10 cellular contexts compared by ENCODE assay signal in genomic region chr9:120965344-120966004, GRCh38. TPM values are rescaled to one million over a fixed set of nuclear protein-coding genes. Genes with fewer than 3 reads are reported as not detected.
A peak's percentile ranks its signal among the peaks of the same experiment; 100 is the strongest.
DNase-seq lines count a peak whose midpoint lies in the region; ATAC-seq and TF ChIP-seq lines count a peak whose summit lies in the region.
"Had no signal": no experiment of that assay in that cellular context is flagged by ENCODE, and none has a peak within 500 bp of the region (broad histone marks: within the 10 kb centered on the region; RNA-seq: fewer than 3 reads in every experiment).

No MANE protein-coding gene starts in this region.

- TF ChIP-seq CTCF in esophagus muscularis mucosa (IDR thresholded peaks at IDR 0.05) = no peak
- TF ChIP-seq CTCF in neural cell (IDR thresholded peaks at IDR 0.05; ENCODE audit: poor library complexity, severe bottlenecking) = no peak

- H3K27me3 ChIP-seq in esophagus muscularis mucosa = no peaks in the 10 kb centered on the region
- H3K27me3 ChIP-seq in neural cell (ENCODE audit: insufficient read depth, low read depth, low read length) = no peaks in the 10 kb centered on the region

- DNase-seq in ELF-1 (ENCODE audit: low read depth, low spot score) (peak; percentile 44), NCI-H2196 treated with DMSO at 0.1 percent for 48 hours (lab: John Stamatoyannopoulos, UW; ENCODE audit: unreplicated experiment) (peak; percentile 73), esophagus muscularis mucosa (ENCODE audit: extremely low spot score) (no peak), erythroblast (lab: John Stamatoyannopoulos, UW) (no peak)
- no peak for DNase-seq in activated naive CD4-positive, alpha-beta T cell treated with anti-CD3 and anti-CD28 coated beads, Interleukin-2, amount 50 U/mL, for 16 hours
- DNase-seq: activated CD8-positive, alpha-beta T cell treated with anti-CD3 and anti-CD28 coated beads, Interleukin-2, amount 10 ng/mL, durations not matched to agents 7 days and 5 days; CD8-positive, alpha-beta T cell had no signal

- ATAC-seq in GM21529 (IDR thresholded peaks at IDR 0.05; ENCODE audit: unreplicated experiment) (no peak), HG03469 (IDR thresholded peaks at IDR 0.05; ENCODE audit: unreplicated experiment) (no peak)
- ATAC-seq: activated CD8-positive, alpha-beta T cell treated with anti-CD3 and anti-CD28 coated beads, Interleukin-2, amount 10 ng/mL, durations not matched to agents 7 days and 5 days; CD8-positive, alpha-beta T cell had no signal

- no peaks in the 10 kb centered on the region for H4K20me1 ChIP-seq in neural cell (ENCODE audit: insufficient read depth)

- H3K36me3 ChIP-seq in esophagus muscularis mucosa (peaks cover 0 to 19% (median 0%) of the 10 kb centered on the region in 4 donors), neural cell (ENCODE audit: insufficient read depth, low read length) (no peaks in the 10 kb centered on the region)

- H3K27ac ChIP-seq in esophagus muscularis mucosa (replicated peaks in 1 of 4) (peak overlapping the region; percentile 75 to 80 (median 78)), neural cell (ENCODE audit: low read length) (peak overlapping the region; percentile 78)

- peaks cover 0 to 24% (median 22%) of the 10 kb centered on the region in 4 donors for H3K4me1 ChIP-seq in esophagus muscularis mucosa

- H3K79me2 ChIP-seq in neural cell (replicated peaks; ENCODE audit: insufficient read depth, low read length) = no peaks in the 10 kb centered on the region

- intact Hi-C loops in esophagus muscularis mucosa (cut with DNase I) = no loop called here

- no peaks in the 10 kb centered on the region for H3K9me3 ChIP-seq in esophagus muscularis mucosa
- H3K9me3 ChIP-seq in neural cell (ENCODE audit: low read length) = no peaks in the 10 kb centered on the region

- H3K4me3 ChIP-seq in esophagus muscularis mucosa = no peak overlapping the region
- peak overlapping the region; percentile 48 for H3K4me3 ChIP-seq in neural cell (ENCODE audit: low read length)

- H3K9me2 ChIP-seq in neural cell (ENCODE audit: insufficient read depth, low read length) = no peaks in the 10 kb centered on the region

- 71% methylated on average over 4 of the region's 4 CpGs for WGBS in esophagus muscularis mucosa

- H3K9ac ChIP-seq in neural cell (ENCODE audit: low read length) = peak overlapping the region; percentile 34

- no peaks in the 10 kb centered on the region for H3F3A ChIP-seq in neural cell (ENCODE audit: insufficient read depth, low read length, poor library complexity, severe bottlenecking)

- no peak for TF ChIP-seq EP300 in esophagus muscularis mucosa (IDR thresholded peaks at IDR 0.05)
- peak; percentile 62 for TF ChIP-seq EP300 in neural cell (conservative IDR thresholded peaks at IDR 0.05; ENCODE audit: poor library complexity, severe bottlenecking)

- TF ChIP-seq RAD21 in neural cell (conservative IDR thresholded peaks at IDR 0.05) = no peak

- peak overlapping the region; percentile 64 for H3K4me2 ChIP-seq in neural cell (ENCODE audit: low read length)

- TF ChIP-seq POLR2A in esophagus muscularis mucosa (IDR thresholded peaks at IDR 0.05; ENCODE audit: low read depth) (no peak), erythroblast (IDR thresholded peaks at IDR 0.05; ENCODE audit: low read length) (no peak)

- H2AFZ ChIP-seq in neural cell (ENCODE audit: low read depth, low read length) = peak overlapping the region; percentile 21

TF ChIP-seq in neural cell, 6 proteins besides CTCF, POLR2A, EP300 and RAD21:
- TF ChIP-seq, protein P1, sequence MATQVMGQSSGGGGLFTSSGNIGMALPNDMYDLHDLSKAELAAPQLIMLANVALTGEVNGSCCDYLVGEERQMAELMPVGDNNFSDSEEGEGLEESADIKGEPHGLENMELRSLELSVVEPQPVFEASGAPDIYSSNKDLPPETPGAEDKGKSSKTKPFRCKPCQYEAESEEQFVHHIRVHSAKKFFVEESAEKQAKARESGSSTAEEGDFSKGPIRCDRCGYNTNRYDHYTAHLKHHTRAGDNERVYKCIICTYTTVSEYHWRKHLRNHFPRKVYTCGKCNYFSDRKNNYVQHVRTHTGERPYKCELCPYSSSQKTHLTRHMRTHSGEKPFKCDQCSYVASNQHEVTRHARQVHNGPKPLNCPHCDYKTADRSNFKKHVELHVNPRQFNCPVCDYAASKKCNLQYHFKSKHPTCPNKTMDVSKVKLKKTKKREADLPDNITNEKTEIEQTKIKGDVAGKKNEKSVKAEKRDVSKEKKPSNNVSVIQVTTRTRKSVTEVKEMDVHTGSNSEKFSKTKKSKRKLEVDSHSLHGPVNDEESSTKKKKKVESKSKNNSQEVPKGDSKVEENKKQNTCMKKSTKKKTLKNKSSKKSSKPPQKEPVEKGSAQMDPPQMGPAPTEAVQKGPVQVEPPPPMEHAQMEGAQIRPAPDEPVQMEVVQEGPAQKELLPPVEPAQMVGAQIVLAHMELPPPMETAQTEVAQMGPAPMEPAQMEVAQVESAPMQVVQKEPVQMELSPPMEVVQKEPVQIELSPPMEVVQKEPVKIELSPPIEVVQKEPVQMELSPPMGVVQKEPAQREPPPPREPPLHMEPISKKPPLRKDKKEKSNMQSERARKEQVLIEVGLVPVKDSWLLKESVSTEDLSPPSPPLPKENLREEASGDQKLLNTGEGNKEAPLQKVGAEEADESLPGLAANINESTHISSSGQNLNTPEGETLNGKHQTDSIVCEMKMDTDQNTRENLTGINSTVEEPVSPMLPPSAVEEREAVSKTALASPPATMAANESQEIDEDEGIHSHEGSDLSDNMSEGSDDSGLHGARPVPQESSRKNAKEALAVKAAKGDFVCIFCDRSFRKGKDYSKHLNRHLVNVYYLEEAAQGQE (IDR thresholded peaks at IDR 0.05; ENCODE audit: borderline replicate concordance) = peak; percentile 77
- TF ChIP-seq POLR2AphosphoS5 (IDR thresholded peaks at IDR 0.05) = peak; percentile 50
- TF ChIP-seq EZH2 (IDR thresholded peaks at IDR 0.05; ENCODE audit: borderline replicate concordance, insufficient read depth, low read length, poor library complexity, severe bottlenecking) = no peak
TF ChIP-seq in neural cell: peak in this region for 2.

RNA-seq across cellular contexts. Expression of gene TRAF1, which starts 38.9 kb away (rescaled TPM):
- 1 to 10 TPM; 4.0 to 7.4 (median 5.5) TPM for total RNA-seq in esophagus muscularis mucosa
- 0.42 and 0.89 TPM in 2 replicates for polyA plus RNA-seq in neural cell
- 0.35 and 0.49 TPM in 2 replicates for polyA minus RNA-seq in neural cell

Comparison
In these comparisons a context has a peak if more than half of its experiments do, and no peak if none do; other contexts are left out.
1. DNase-seq: peak in ELF-1 (single experiment) and NCI-H2196 treated with DMSO at 0.1 percent for 48 hours (single experiment); none in esophagus muscularis mucosa (single experiment), erythroblast (0 of 2) and activated naive CD4-positive, alpha-beta T cell treated with anti-CD3 and anti-CD28 coated beads, Interleukin-2, amount 50 U/mL, for 16 hours (single experiment).